ENCODE assay signal across 12 cellular contexts in genomic region chr6:142568857-142569597, GRCh38.
DNase-seq lines count a peak whose midpoint lies in the region; ATAC-seq, FAIRE-seq and TF ChIP-seq lines count a peak whose summit lies in the region.
"Had no signal": no experiment of that assay in that cellular context is flagged by ENCODE, and none has a peak within 500 bp of the region (broad histone marks: within the 10 kb centered on the region; RNA-seq: fewer than 3 reads in every experiment).

No MANE protein-coding gene starts in this region.

- H3K27ac ChIP-seq in BLaER1 treated with 17β-estradiol and CSF1 and Interleukin-3, amounts not matched to agents 10 nM and 100 nM = no peak overlapping the region
- H3K27ac ChIP-seq in HUES48 (ENCODE audit: low read depth, low read length) = peak overlapping the region; percentile 76

- H3K27me3 ChIP-seq in BLaER1 treated with 17β-estradiol and CSF1 and Interleukin-3, amounts not matched to agents 10 nM and 100 nM = no peaks in the 10 kb centered on the region
- H3K27me3 ChIP-seq in HUES48 (ENCODE audit: control insufficient read depth, insufficient read depth, low read length) (no peaks in the 10 kb centered on the region), bronchial epithelial cell (ENCODE audit: control insufficient read depth, insufficient read depth, low read length) (no peaks in the 10 kb centered on the region)
- H3K27me3 ChIP-seq: right lobe of liver had no signal

- no peak overlapping the region for H3K4me3 Mint-ChIP-seq in nephron
- H3K4me3 Mint-ChIP-seq: brain had no signal

- no peak for ATAC-seq in GM21423 (IDR thresholded peaks at IDR 0.05; ENCODE audit: unreplicated experiment)
- ATAC-seq in HG03469 (IDR thresholded peaks at IDR 0.05; ENCODE audit: unreplicated experiment) = no peak

- peaks cover 31% of the 10 kb centered on the region for H3K4me1 Mint-ChIP-seq in nephron

- no peak overlapping the region for H3K4me3 ChIP-seq in BLaER1 treated with 17β-estradiol and CSF1 and Interleukin-3, amounts not matched to agents 10 nM and 100 nM
- no peak overlapping the region for H3K4me3 ChIP-seq in HUES48 (ENCODE audit: low read depth, low read length)
- no peak overlapping the region for H3K4me3 ChIP-seq in bronchial epithelial cell (ENCODE audit: low read depth, low read length)
- H3K4me3 ChIP-seq: right lobe of liver had no signal

- TF ChIP-seq CTCF in bronchial epithelial cell (IDR thresholded peaks at IDR 0.05; ENCODE audit: insufficient read depth, low read length, severe bottlenecking) (no peak), nephron (IDR thresholded peaks at IDR 0.05; ENCODE audit: unreplicated experiment in 3 of 3) (no peak)

- DNase-seq in bronchial epithelial cell (ENCODE audit: low read depth) = peak; percentile 43
- DNase-seq in NCI-H524 treated with DMSO at 0.1 percent for 48 hours (lab: John Stamatoyannopoulos, UW) = no peak
- DNase-seq in UCSD-AML1 (lab: John Stamatoyannopoulos, UW; ENCODE audit: unreplicated experiment) = no peak
- DNase-seq: NCI-H2081 treated with DMSO at 0.1 percent for 48 hours, right lobe of liver, T-helper 2 cell had no signal

- H3K9ac ChIP-seq in BLaER1 treated with 17β-estradiol and CSF1 and Interleukin-3, amounts not matched to agents 10 nM and 100 nM = no peak overlapping the region
- no peak overlapping the region for H3K9ac ChIP-seq in HUES48 (ENCODE audit: low read depth, low read length)

- no peak for FAIRE-seq in bronchial epithelial cell (lab: Jason Lieb, UNC)

- H3K36me3 Mint-ChIP-seq in nephron (ENCODE audit: low read depth) = peaks cover 4% of the 10 kb centered on the region
- H3K36me3 Mint-ChIP-seq: brain had no signal

- peaks cover 7 to 19% (median 16%) of the 10 kb centered on the region in 10 experiments; a peak in 17 of 20 replicates for H3K4me1 ChIP-seq in BLaER1 treated with 17β-estradiol and CSF1 and Interleukin-3, amounts not matched to agents 10 nM and 100 nM
- H3K4me1 ChIP-seq in HUES48 (ENCODE audit: control insufficient read depth, insufficient read depth, low read length) = peaks cover 37% of the 10 kb centered on the region

- H3K9me3 Mint-ChIP-seq in nephron = peaks cover 13% of the 10 kb centered on the region

- H3K27me3 Mint-ChIP-seq in nephron (ENCODE audit: low read depth) = peaks cover 4% of the 10 kb centered on the region
- H3K27me3 Mint-ChIP-seq: brain had no signal

- peaks cover 10 to 17% (median 14%) of the 10 kb centered on the region in 11 experiments for H3K9me3 ChIP-seq in BLaER1 treated with 17β-estradiol and CSF1 and Interleukin-3, amounts not matched to agents 10 nM and 100 nM (replicated peaks in 1 of 11)
- H3K9me3 ChIP-seq in HUES48 (ENCODE audit: control insufficient read depth, insufficient read depth, low read length) = peaks cover 14% of the 10 kb centered on the region
- H3K9me3 ChIP-seq: right lobe of liver had no signal

- no peaks in the 10 kb centered on the region for H4K20me1 ChIP-seq in BLaER1 treated with 17β-estradiol and CSF1 and Interleukin-3, amounts not matched to agents 10 nM and 100 nM

- H3K27ac Mint-ChIP-seq in nephron = peak overlapping the region; percentile 6 to 32 (median 24)
- H3K27ac Mint-ChIP-seq: brain had no signal

- no peaks in the 10 kb centered on the region for H3K36me3 ChIP-seq in BLaER1 treated with 17β-estradiol and CSF1 and Interleukin-3, amounts not matched to agents 10 nM and 100 nM
- H3K36me3 ChIP-seq in HUES48 (ENCODE audit: control insufficient read depth, insufficient read depth, low read length) = no peaks in the 10 kb centered on the region
- H3K36me3 ChIP-seq in bronchial epithelial cell (ENCODE audit: control insufficient read depth, insufficient read depth, low read length) = no peaks in the 10 kb centered on the region
- H3K36me3 ChIP-seq: right lobe of liver had no signal

- H3K4me2 ChIP-seq in BLaER1 treated with 17β-estradiol and CSF1 and Interleukin-3, amounts not matched to agents 10 nM and 100 nM = peak overlapping the region in 8 of 11 experiments; percentile 7 to 51 (median 28); a peak in 10 of 22 replicates
